8 cellular contexts compared by ENCODE assay signal in the genomic region with DNA sequence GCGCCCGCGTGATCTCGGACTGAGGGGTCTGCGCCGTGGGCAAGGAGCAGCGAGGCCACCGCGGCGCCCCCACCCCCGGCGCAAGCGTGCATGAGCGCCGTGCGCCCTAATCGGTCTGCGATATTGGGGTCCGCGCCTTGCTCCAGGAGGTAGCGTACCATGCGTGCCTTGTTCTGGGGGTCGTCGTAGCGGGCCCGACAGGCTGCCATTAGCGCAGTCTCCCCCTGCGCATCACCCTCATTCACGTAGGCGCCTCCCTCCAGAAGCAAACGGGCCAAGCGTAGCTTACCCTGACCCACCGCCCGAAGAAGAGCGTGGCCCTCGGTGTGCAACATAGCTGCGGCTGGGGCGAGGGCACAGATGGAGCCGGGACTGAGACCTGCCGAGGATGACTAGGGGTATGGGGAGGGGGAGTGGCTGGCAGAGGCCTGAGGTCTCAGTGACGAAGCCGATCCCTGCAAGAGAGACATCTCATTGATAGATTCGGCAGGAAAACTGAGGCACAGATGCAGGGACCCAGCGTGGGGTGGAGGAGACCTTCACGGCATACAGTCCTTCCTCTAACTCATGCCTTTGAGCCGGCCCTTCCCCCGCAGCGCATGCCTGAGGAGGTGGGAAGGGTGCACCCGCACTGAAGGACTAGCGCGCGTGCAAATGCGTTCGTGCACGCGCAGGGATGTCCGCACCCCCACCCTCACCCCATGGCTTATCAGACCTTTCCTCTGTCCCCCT. TPM values are rescaled to one million over a fixed set of nuclear protein-coding genes. Genes with fewer than 3 reads are reported as not detected.
DNase-seq lines count a peak whose midpoint lies in the region; ATAC-seq and TF ChIP-seq lines count a peak whose summit lies in the region.

No MANE protein-coding gene starts in this region.

- H3K36me3 Mint-ChIP-seq in activated T-cell treated with anti-CD3 and anti-CD28 coated beads, Interleukin-2, amount 50 U/mL, for 72 hours (ENCODE audit: insufficient read depth in 2 of 2) = peaks cover 3 to 4% of the 10 kb centered on the region in 2 donors

- H3K27me3 Mint-ChIP-seq in activated T-cell treated with anti-CD3 and anti-CD28 coated beads, Interleukin-2, amount 50 U/mL, for 72 hours (ENCODE audit: low read depth) = no peaks in the 10 kb centered on the region

- H3K4me3 ChIP-seq in fibroblast of mammary gland (ENCODE audit: control insufficient read depth, low read depth, low read length) = peak overlapping the region; percentile 85

- H3K4me1 Mint-ChIP-seq in activated T-cell treated with anti-CD3 and anti-CD28 coated beads, Interleukin-2, amount 50 U/mL, for 72 hours (ENCODE audit: low read depth) = peaks cover 61% of the 10 kb centered on the region

- TF ChIP-seq CTCF in fibroblast of mammary gland (conservative IDR thresholded peaks at IDR 0.05; ENCODE audit: control insufficient read depth, insufficient read depth, low read depth, low read length) = no peak

- H3K9me3 Mint-ChIP-seq in activated T-cell treated with anti-CD3 and anti-CD28 coated beads, Interleukin-2, amount 50 U/mL, for 72 hours = no peaks in the 10 kb centered on the region

- DNase-seq in COLO668 (lab: John Stamatoyannopoulos, UW; ENCODE audit: unreplicated experiment) = peak; percentile 52
- DNase-seq in M059J (ENCODE audit: low read depth) = peak; percentile 42
- DNase-seq in activated T-cell treated with anti-CD3 and anti-CD28 coated beads, Interleukin-2, amount 50 U/mL, for 72 hours = peak; percentile 58 to 66
- no peak for DNase-seq in fibroblast of mammary gland (ENCODE audit: low read depth)
- DNase-seq in nucleus accumbens (lab: John Stamatoyannopoulos, UW) = peak in 51 of 56 donors; percentile 14 to 78 (median 43)

- peak overlapping the region; percentile 73 to 90 for H3K4me3 Mint-ChIP-seq in activated T-cell treated with anti-CD3 and anti-CD28 coated beads, Interleukin-2, amount 50 U/mL, for 72 hours

- ATAC-seq in activated T-cell treated with anti-CD3 and anti-CD28 coated beads, Interleukin-2, amount 50 U/mL, for 72 hours (replicated peaks in 1 of 2) = peak in 1 of 2 donors; percentile 2
- ATAC-seq in HG03095 (IDR thresholded peaks at IDR 0.05; ENCODE audit: unreplicated experiment) = no peak
- no peak for ATAC-seq in GM21526 (IDR thresholded peaks at IDR 0.05; ENCODE audit: low FRiP score, unreplicated experiment)
- no peak for ATAC-seq in HG03457 (IDR thresholded peaks at IDR 0.05; ENCODE audit: unreplicated experiment)

- no peak overlapping the region for H3K27ac Mint-ChIP-seq in activated T-cell treated with anti-CD3 and anti-CD28 coated beads, Interleukin-2, amount 50 U/mL, for 72 hours

RNA-seq across cellular contexts. Expression of gene ANKRD34A, which starts 2.8 kb away (rescaled TPM):
- 0.59 and 1.7 TPM in 2 replicates for total RNA-seq in M059J (2014; rRNA removed; shearing (Covaris generic))
- total RNA-seq in activated T-cell treated with anti-CD3 and anti-CD28 coated beads, Interleukin-2, amount 50 U/mL, for 72 hours = 1 to 10 TPM; 2.6 to 3.6 TPM

RNA-seq across cellular contexts. Expression of gene POLR3GL, which starts 2.9 kb away (rescaled TPM):
- total RNA-seq in M059J (2014; rRNA removed; shearing (Covaris generic)) = 23.1 and 28.9 TPM in 2 replicates
- total RNA-seq in activated T-cell treated with anti-CD3 and anti-CD28 coated beads, Interleukin-2, amount 50 U/mL, for 72 hours = 10 to 100 TPM; 32.5 to 36.1 TPM

RNA-seq across cellular contexts. Expression of gene LIX1L, which starts 3.8 kb away (rescaled TPM):
- 24.7 and 39.2 TPM in 2 replicates for total RNA-seq in M059J (2014; rRNA removed; shearing (Covaris generic))
- 10 to 100 TPM; 36.9 to 39.5 TPM for total RNA-seq in activated T-cell treated with anti-CD3 and anti-CD28 coated beads, Interleukin-2, amount 50 U/mL, for 72 hours

RNA-seq across cellular contexts. Expression of gene RBM8A, which starts 34.3 kb away (rescaled TPM):
- 305 and 317 TPM in 2 replicates for total RNA-seq in M059J (2014; rRNA removed; shearing (Covaris generic))
- 100 to 1,000 TPM; 238 to 244 TPM for total RNA-seq in activated T-cell treated with anti-CD3 and anti-CD28 coated beads, Interleukin-2, amount 50 U/mL, for 72 hours

RNA-seq across cellular contexts. Expression of gene TXNIP, which starts 34.8 kb away (rescaled TPM):
- 651 and 749 TPM in 2 replicates for total RNA-seq in M059J (2014; rRNA removed; shearing (Covaris generic))
- 100 to 1,000 TPM; 141 to 212 TPM for total RNA-seq in activated T-cell treated with anti-CD3 and anti-CD28 coated beads, Interleukin-2, amount 50 U/mL, for 72 hours
